In genomic region chr6:633611-634010, GRCh38 we compare ENCODE assay signal across 24 cellular contexts.
"Had no signal": no experiment of that assay in that cellular context is flagged by ENCODE, and none has a peak within 500 bp of the region (broad histone marks: within the 10 kb centered on the region; RNA-seq: fewer than 3 reads in every experiment).

No MANE protein-coding gene starts in this region.

- ATAC-seq: K562, Panc1, PC-3 had no signal

- H3K4me3 ChIP-seq: K562 had no signal

- H3K9me3 ChIP-seq: SK-N-SH had no signal

- H3K27ac ChIP-seq: HL-60, KMS-11, RWPE1 had no signal

- DNase-seq: Kasumi-1, MM.1S, NCI-H1092 treated with DMSO at 0.1 percent for 48 hours, NCI-H1436, NCI-H187, NCI-H2029, NCI-H2081 treated with DMSO at 0.1 percent for 48 hours, NCI-H2171, NCI-H226, NCI-H446, NCI-H510A, NCI-H524 treated with DMSO at 0.1 percent for 48 hours, NCI-H69, NCI-H774, PC-3, SHP77, SK-N-SH had no signal

- H3K27ac Mint-ChIP-seq: IgD-negative memory B cell had no signal

- H3K9me3 Mint-ChIP-seq: IgD-negative memory B cell had no signal

- H3K4me3 Mint-ChIP-seq: IgD-negative memory B cell had no signal

- H3K27me3 Mint-ChIP-seq: IgD-negative memory B cell had no signal

- FAIRE-seq: HTR-8/SVneo, K562 had no signal
